25 cellular contexts compared by ENCODE assay signal in the genomic region with DNA sequence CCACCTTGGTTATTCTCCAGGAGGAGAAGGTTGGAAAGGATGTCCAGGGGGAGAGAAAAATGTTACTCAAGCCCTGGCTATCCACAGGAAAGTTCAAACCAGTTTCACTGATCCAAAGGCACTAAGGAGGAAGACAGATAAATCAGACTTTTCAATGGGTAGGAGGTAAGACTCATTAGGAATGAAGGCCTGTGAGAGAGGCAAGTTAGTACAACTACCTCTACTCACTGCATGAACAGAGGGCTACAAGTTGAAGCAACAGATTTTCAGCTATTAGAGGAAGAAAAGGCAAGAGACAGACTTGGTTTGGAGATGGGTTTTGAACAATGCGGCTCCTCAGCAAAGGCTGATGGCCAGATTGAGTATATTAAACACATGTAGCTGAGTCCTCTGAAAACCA. TPM values are rescaled to one million over a fixed set of nuclear protein-coding genes. Genes with fewer than 3 reads are reported as not detected.
"Had no signal": no experiment of that assay in that cellular context is flagged by ENCODE, and none has a peak within 500 bp of the region (broad histone marks: within the 10 kb centered on the region; RNA-seq: fewer than 3 reads in every experiment).

No MANE protein-coding gene starts in this region.

- H3K27ac Mint-ChIP-seq: activated CD4-positive, alpha-beta memory T cell treated with anti-CD3 and anti-CD28 coated beads, Interleukin-2, amount 10 ng/mL, durations not matched to agents 7 days and 5 days; activated CD4-positive, alpha-beta T cell treated with anti-CD3 and anti-CD28 coated beads for 36 hours; activated naive CD4-positive, alpha-beta T cell treated with anti-CD3 and anti-CD28 coated beads for 36 hours; activated naive CD8-positive, alpha-beta T cell; activated T-helper 17 cell treated with anti-CD3 and anti-CD28 coated beads, Interleukin-2, amount 50 U/mL, for 72 hours had no signal

- H3K27me3 Mint-ChIP-seq: activated CD4-positive, alpha-beta memory T cell treated with anti-CD3 and anti-CD28 coated beads, Interleukin-2, amount 10 ng/mL, durations not matched to agents 7 days and 5 days; activated CD4-positive, alpha-beta T cell treated with anti-CD3 and anti-CD28 coated beads for 36 hours; activated naive CD8-positive, alpha-beta T cell; activated T-helper 17 cell treated with anti-CD3 and anti-CD28 coated beads, Interleukin-2, amount 50 U/mL, for 72 hours had no signal

- H3K27ac ChIP-seq: SK-N-MC, WERI-Rb-1 had no signal

- DNase-seq: activated CD4-positive, alpha-beta memory T cell treated with anti-CD3 and anti-CD28 coated beads, Interleukin-2, amount 10 ng/mL, durations not matched to agents 7 days and 5 days; activated CD4-positive, alpha-beta T cell treated with anti-CD3 and anti-CD28 coated beads for 36 hours; activated CD4-positive, alpha-beta T cell treated with anti-CD3 and anti-CD28 coated beads, Interleukin-2, amount 50 U/mL, for 1 hour; activated gamma-delta T cell; activated T-cell treated with anti-CD3 and anti-CD28 coated beads for 4 hours; activated T-cell treated with anti-CD3 and anti-CD28 coated beads, Interleukin-2, amount 50 U/mL, for 48 hours; anterior cingulate cortex; caudate nucleus; KG1; NCI-H1048; NCI-H146; NCI-H187 treated with DMSO at 0.1 percent for 48 hours; NCI-H2081 treated with DMSO at 0.1 percent for 48 hours; NCI-H446; NCI-H524; SIG-M5; T-helper 1 cell; WERI-Rb-1 had no signal

- H3K4me3 Mint-ChIP-seq: activated CD4-positive, alpha-beta memory T cell treated with anti-CD3 and anti-CD28 coated beads, Interleukin-2, amount 10 ng/mL, durations not matched to agents 7 days and 5 days; activated CD4-positive, alpha-beta T cell treated with anti-CD3 and anti-CD28 coated beads for 36 hours; activated naive CD4-positive, alpha-beta T cell treated with anti-CD3 and anti-CD28 coated beads for 36 hours; activated naive CD8-positive, alpha-beta T cell; activated T-helper 17 cell treated with anti-CD3 and anti-CD28 coated beads, Interleukin-2, amount 50 U/mL, for 72 hours had no signal

- H3K9me3 Mint-ChIP-seq: activated CD4-positive, alpha-beta memory T cell treated with anti-CD3 and anti-CD28 coated beads, Interleukin-2, amount 10 ng/mL, durations not matched to agents 7 days and 5 days; activated naive CD4-positive, alpha-beta T cell treated with anti-CD3 and anti-CD28 coated beads for 36 hours; activated T-helper 17 cell treated with anti-CD3 and anti-CD28 coated beads, Interleukin-2, amount 50 U/mL, for 72 hours had no signal

- H3K4me1 Mint-ChIP-seq: activated CD4-positive, alpha-beta memory T cell treated with anti-CD3 and anti-CD28 coated beads, Interleukin-2, amount 10 ng/mL, durations not matched to agents 7 days and 5 days; activated CD4-positive, alpha-beta T cell treated with anti-CD3 and anti-CD28 coated beads for 36 hours; activated T-helper 17 cell treated with anti-CD3 and anti-CD28 coated beads, Interleukin-2, amount 50 U/mL, for 72 hours had no signal

- ATAC-seq: activated CD4-positive, alpha-beta T cell treated with anti-CD3 and anti-CD28 coated beads for 36 hours had no signal

- H3K4me3 ChIP-seq: SK-N-MC had no signal

RNA-seq across cellular contexts. Expression of a gene that starts 16.9 kb away (rescaled TPM):
- total RNA-seq: activated CD4-positive, alpha-beta memory T cell treated with anti-CD3 and anti-CD28 coated beads, Interleukin-2, amount 10 ng/mL, durations not matched to agents 7 days and 5 days; activated naive CD4-positive, alpha-beta T cell treated with anti-CD3 and anti-CD28 coated beads for 36 hours; activated T-helper 17 cell treated with anti-CD3 and anti-CD28 coated beads, Interleukin-2, amount 50 U/mL, for 72 hours; LHCN-M2; M059J; T-helper 2 cell treated with Interferon-gamma antibody and Interleukin-4, amounts not matched to agents 100 ng/mL and 5 ng/mL, for 36 hours had no signal

RNA-seq across cellular contexts. Expression of a gene that starts 29.0 kb away (rescaled TPM):
- total RNA-seq: activated CD4-positive, alpha-beta T cell treated with anti-CD3 and anti-CD28 coated beads for 36 hours; activated naive CD4-positive, alpha-beta T cell treated with anti-CD3 and anti-CD28 coated beads for 36 hours had no signal
